ENCODE assay signal across 8 cellular contexts in genomic region chr2:111481219-111481618, GRCh38.
DNase-seq lines count a peak whose midpoint lies in the region; ATAC-seq, FAIRE-seq and TF ChIP-seq lines count a peak whose summit lies in the region.
"Not testable (repeated sequence)": the region's sequence is repeated elsewhere in the genome, so short reads cannot be mapped to it uniquely, and the experiment has no call there.

No MANE protein-coding gene starts in this region.

- not testable (repeated sequence) for H3K79me2 ChIP-seq in GM23338 (replicated peaks; ENCODE audit: insufficient read depth)
- peaks cover 75% of the 10 kb centered on the region for H3K79me2 ChIP-seq in endothelial cell of umbilical vein (ENCODE audit: control insufficient read depth, insufficient read depth, low read length)

- not testable (repeated sequence) for H2AFZ ChIP-seq in GM23338; endothelial cell of umbilical vein (ENCODE audit: low read depth, low read length)

- H3F3A ChIP-seq in GM23338 (replicated peaks; ENCODE audit: low read depth): not testable (repeated sequence)

- not testable (repeated sequence) for H3K4me1 Mint-ChIP-seq in GM23338
- peaks cover 39% of the 10 kb centered on the region for H3K4me1 Mint-ChIP-seq in T-helper 1 cell treated with Interleukin-12 subunit alpha and Interleukin-12 subunit beta and Interleukin-4 antibody, amounts not matched to agents 30 μg/mL and 1 μg/mL, for 36 hours (ENCODE audit: low read depth)
- peaks cover 33% of the 10 kb centered on the region for H3K4me1 Mint-ChIP-seq in activated T-helper 2 cell treated with anti-CD3 and anti-CD28 coated beads, Interferon-gamma antibody, Interleukin-2, Interleukin-4, amounts not matched to agents 10 μg/mL and 5 μg/mL and 100 μg/mL, durations not matched to agents 14 hours and 24 hours and 36 hours (ENCODE audit: low read depth)

- CTCF ChIA-PET in endothelial cell of umbilical vein (lab: Charles Lee): not testable (repeated sequence)

- POLR2A ChIA-PET in endothelial cell of umbilical vein (lab: Charles Lee): not testable (repeated sequence)

- H3K9me3 Mint-ChIP-seq in GM23338; T-helper 1 cell treated with Interleukin-12 subunit alpha and Interleukin-12 subunit beta and Interleukin-4 antibody, amounts not matched to agents 30 μg/mL and 1 μg/mL, for 36 hours; activated T-helper 2 cell treated with anti-CD3 and anti-CD28 coated beads, Interferon-gamma antibody, Interleukin-2, Interleukin-4, amounts not matched to agents 10 μg/mL and 5 μg/mL and 100 μg/mL, durations not matched to agents 14 hours and 24 hours and 36 hours: not testable (repeated sequence)

- peak; percentile 57 for FAIRE-seq in endothelial cell of umbilical vein (lab: Jason Lieb, UNC)

- not testable (repeated sequence) for H3K27ac Mint-ChIP-seq in GM23338
- peak overlapping the region; percentile 38 for H3K27ac Mint-ChIP-seq in T-helper 1 cell treated with Interleukin-12 subunit alpha and Interleukin-12 subunit beta and Interleukin-4 antibody, amounts not matched to agents 30 μg/mL and 1 μg/mL, for 36 hours
- peak overlapping the region; percentile 38 for H3K27ac Mint-ChIP-seq in activated T-helper 2 cell treated with anti-CD3 and anti-CD28 coated beads, Interferon-gamma antibody, Interleukin-2, Interleukin-4, amounts not matched to agents 10 μg/mL and 5 μg/mL and 100 μg/mL, durations not matched to agents 14 hours and 24 hours and 36 hours

- H3K9me1 ChIP-seq in endothelial cell of umbilical vein (replicated peaks; ENCODE audit: control insufficient read depth, extremely low read depth, insufficient read depth, low read length): not testable (repeated sequence)

- H3K4me1 ChIP-seq in BLaER1: peaks cover 23% of the 10 kb centered on the region
- H3K4me1 ChIP-seq in GM23338 (ENCODE audit: insufficient read depth); endothelial cell of umbilical vein (ENCODE audit: control insufficient read depth, extremely low read depth, insufficient read depth, low read length): not testable (repeated sequence)

- not testable (repeated sequence) for H3K27me3 ChIP-seq in BLaER1; GM23338 (ENCODE audit: insufficient read depth); endothelial cell of umbilical vein (ENCODE audit: control insufficient read depth in 2 of 2, insufficient read depth in 2 of 2, low read length in 2 of 2)

- not testable (repeated sequence) for BruUV-seq in endothelial cell of umbilical vein (replicated peaks; lab: Mats Ljungman, UMichigan)

- dilution Hi-C loops in endothelial cell of umbilical vein (cut with MboI; ENCODE audit: extremely low pct_ligation_motif_present, low sequenced_read_pairs): not testable (repeated sequence)

- H3K36me3 ChIP-seq in BLaER1; GM23338 (ENCODE audit: insufficient read depth); endothelial cell of umbilical vein (ENCODE audit: control insufficient read depth in 2 of 2, extremely low read depth in 1 of 2, insufficient read depth in 2 of 2, low read length in 2 of 2): not testable (repeated sequence)

- H3K27me3 Mint-ChIP-seq in GM23338 (ENCODE audit: insufficient read depth, low read depth, poor library complexity); T-helper 1 cell treated with Interleukin-12 subunit alpha and Interleukin-12 subunit beta and Interleukin-4 antibody, amounts not matched to agents 30 μg/mL and 1 μg/mL, for 36 hours (ENCODE audit: low read depth); activated T-helper 2 cell treated with anti-CD3 and anti-CD28 coated beads, Interferon-gamma antibody, Interleukin-2, Interleukin-4, amounts not matched to agents 10 μg/mL and 5 μg/mL and 100 μg/mL, durations not matched to agents 14 hours and 24 hours and 36 hours (ENCODE audit: low read depth): not testable (repeated sequence)

- not testable (repeated sequence) for H3K9ac ChIP-seq in BLaER1; endothelial cell of umbilical vein (replicated peaks; ENCODE audit: extremely low read depth, insufficient read depth, low read length)

- H3K27ac ChIP-seq in BLaER1; GM23338 (ENCODE audit: low read depth); endothelial cell of umbilical vein (ENCODE audit: insufficient read depth, low read depth, low read length): not testable (repeated sequence)

- not testable (repeated sequence) for H3K9me2 ChIP-seq in GM23338 (ENCODE audit: insufficient read depth)

- H3K9me3 ChIP-seq in BLaER1; endothelial cell of umbilical vein (replicated peaks; ENCODE audit: control insufficient read depth, insufficient read depth, low read length): not testable (repeated sequence)

- TF ChIP-seq CTCF in GM23338 (conservative IDR thresholded peaks at IDR 0.05; ENCODE audit: low read depth in 2 of 2); NB4 (IDR thresholded peaks at IDR 0.05; ENCODE audit: low read depth, low read length); endothelial cell of umbilical vein (IDR thresholded peaks at IDR 0.05; ENCODE audit: extremely low read depth in 1 of 2, insufficient read depth in 1 of 2, low read depth in 1 of 2, low read length in 2 of 2): not testable (repeated sequence)

- H3K4me3 Mint-ChIP-seq in GM23338; T-helper 1 cell treated with Interleukin-12 subunit alpha and Interleukin-12 subunit beta and Interleukin-4 antibody, amounts not matched to agents 30 μg/mL and 1 μg/mL, for 36 hours; activated T-helper 2 cell treated with anti-CD3 and anti-CD28 coated beads, Interferon-gamma antibody, Interleukin-2, Interleukin-4, amounts not matched to agents 10 μg/mL and 5 μg/mL and 100 μg/mL, durations not matched to agents 14 hours and 24 hours and 36 hours (ENCODE audit: low read depth): not testable (repeated sequence)

- peak; percentile 70 for ATAC-seq in GM23338
- peak; percentile 12 for ATAC-seq in sciatic nerve

- not testable (repeated sequence) for DNase-seq in GM23338 (ENCODE audit: low spot score); activated T-helper 2 cell treated with anti-CD3 and anti-CD28 coated beads, Interferon-gamma antibody, Interleukin-2, Interleukin-4, amounts not matched to agents 10 μg/mL and 5 μg/mL and 100 μg/mL, durations not matched to agents 14 hours and 24 hours and 36 hours (ENCODE audit: low spot score); endothelial cell of umbilical vein (ENCODE audit: low read depth, low spot score); sciatic nerve (ENCODE audit: low spot score)
- DNase-seq in NB4 (ENCODE audit: low read depth) (peak; percentile 53), iPS-NIHi7 (ENCODE audit: extremely low spot score) (peak; percentile 2)

- H4K20me1 ChIP-seq in BLaER1; GM23338 (replicated peaks; ENCODE audit: insufficient read depth); endothelial cell of umbilical vein (replicated peaks; ENCODE audit: control insufficient read depth, extremely low read depth, insufficient read depth, low read length): not testable (repeated sequence)

- TF ChIP-seq POLR2A in NB4 (IDR thresholded peaks at IDR 0.05; ENCODE audit: extremely low read depth, insufficient read length); endothelial cell of umbilical vein (IDR thresholded peaks at IDR 0.05; ENCODE audit: low read depth, low read length): not testable (repeated sequence)

- intact Hi-C loops in activated T-helper 2 cell treated with anti-CD3 and anti-CD28 coated beads, Interferon-gamma antibody, Interleukin-2, Interleukin-4, amounts not matched to agents 10 μg/mL and 5 μg/mL and 100 μg/mL, durations not matched to agents 14 hours and 24 hours and 36 hours (cut with micrococcal nuclease): loop anchor here (5.0 kb wide), 1 partner anchor 221 kb away; no protein-coding TSS in a partner anchor
- intact Hi-C loops in endothelial cell of umbilical vein (cut with micrococcal nuclease); sciatic nerve (cut with DNase I): not testable (repeated sequence)

- H3K4me2 ChIP-seq in BLaER1: peak overlapping the region; percentile 63
- H3K4me2 ChIP-seq in GM23338; endothelial cell of umbilical vein (ENCODE audit: insufficient read depth, low read length): not testable (repeated sequence)

- not testable (repeated sequence) for H3K36me3 Mint-ChIP-seq in GM23338 (ENCODE audit: low read depth)
- H3K36me3 Mint-ChIP-seq in T-helper 1 cell treated with Interleukin-12 subunit alpha and Interleukin-12 subunit beta and Interleukin-4 antibody, amounts not matched to agents 30 μg/mL and 1 μg/mL, for 36 hours (ENCODE audit: low read depth): peaks cover 16% of the 10 kb centered on the region
- H3K36me3 Mint-ChIP-seq in activated T-helper 2 cell treated with anti-CD3 and anti-CD28 coated beads, Interferon-gamma antibody, Interleukin-2, Interleukin-4, amounts not matched to agents 10 μg/mL and 5 μg/mL and 100 μg/mL, durations not matched to agents 14 hours and 24 hours and 36 hours (ENCODE audit: low read depth): peaks cover 14% of the 10 kb centered on the region

- not testable (repeated sequence) for H3K4me3 ChIP-seq in BLaER1; GM23338; NB4 (ENCODE audit: low read depth, low read length); endothelial cell of umbilical vein (replicated peaks in 1 of 3; ENCODE audit: insufficient read depth in 1 of 3, low read depth in 1 of 3, low read length in 3 of 3)
